ENCODE assay signal across 1 cellular context in genomic region chrX:98141466-98141865, GRCh38.
TF ChIP-seq lines count a peak whose summit lies in the region.

No MANE protein-coding gene starts in this region.

TF ChIP-seq in GM23338, 12 proteins besides CTCF, POLR2A, EP300 and RAD21 (continued from another document):
- 0 out of 2 replicates have a peak, but pooled peaks have one; percentile 10 for TF ChIP-seq ZNF462 (CRISPR knock-in tag; IDR thresholded peaks at IDR 0.05)
